ENCODE assay signal across 1 cellular context in genomic region chr11:107719557-107720304, GRCh38.
TF ChIP-seq lines count a peak whose summit lies in the region.

No MANE protein-coding gene starts in this region.

TF ChIP-seq in H1, 55 proteins besides CTCF, POLR2A, EP300 and RAD21 (continued from another document):
- TF ChIP-seq GABPA (IDR thresholded peaks at IDR 0.05; ENCODE audit: borderline replicate concordance, insufficient read depth, low read length) (no peak), MAFK (IDR thresholded peaks at IDR 0.05; ENCODE audit: low read depth, low read length) (no peak), TAF7 (optimal IDR thresholded peaks at IDR 0.05; ENCODE audit: borderline replicate concordance, low read depth, low read length) (no peak), NANOG (IDR thresholded peaks at IDR 0.05; ENCODE audit: insufficient read depth, low read depth, low read length, poor library complexity, severe bottlenecking) (no peak)
